Comparison of ENCODE assay signal across 16 cellular contexts in the genomic region with DNA sequence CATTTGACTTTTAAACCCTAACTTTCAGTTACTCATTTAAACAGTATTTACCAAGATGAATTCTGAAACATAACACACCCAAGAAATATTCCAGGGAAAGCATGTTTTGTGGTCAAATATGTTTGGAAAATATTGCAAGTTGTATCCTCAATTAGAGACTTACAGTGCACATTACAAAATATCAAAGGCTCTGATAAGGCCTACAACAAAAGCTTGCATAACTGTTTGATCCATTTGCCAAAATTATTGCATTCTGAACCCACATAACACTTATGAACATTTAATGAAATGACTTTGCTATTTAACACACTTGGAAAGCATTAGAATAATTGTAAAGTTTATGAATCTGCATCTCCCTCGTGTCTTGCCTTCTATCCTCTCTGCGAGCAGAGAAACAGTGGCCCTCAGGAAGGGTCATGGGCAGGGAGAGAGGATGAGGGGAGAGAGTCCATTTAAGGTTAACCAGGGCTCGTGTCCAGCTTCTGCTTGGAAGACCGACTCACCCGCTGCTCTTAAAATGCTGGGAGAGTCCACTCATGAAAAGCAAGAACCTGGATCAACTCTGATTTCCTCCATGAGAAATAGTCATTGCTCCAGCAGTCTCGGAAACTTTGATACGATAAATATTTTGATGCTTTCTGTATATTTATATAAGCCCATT.
DNase-seq lines count a peak whose midpoint lies in the region; ATAC-seq and TF ChIP-seq lines count a peak whose summit lies in the region.
"Had no signal": no experiment of that assay in that cellular context is flagged by ENCODE, and none has a peak within 500 bp of the region (broad histone marks: within the 10 kb centered on the region; RNA-seq: fewer than 3 reads in every experiment).

No MANE protein-coding gene starts in this region.

- H2BK5ac ChIP-seq in trophoblast cell (ENCODE audit: low read depth, low read length, poor library complexity) = peak overlapping the region; percentile 24

- POLR2A ChIA-PET in HEK293 (lab: Yijun Ruan, JAX) = no interaction called here

- H3K9ac ChIP-seq in trophoblast cell (ENCODE audit: low read length) (no peak overlapping the region), Karpas-422 (ENCODE audit: low read length) (no peak overlapping the region)
- H3K9ac ChIP-seq: GM23248 had no signal

- H2AK5ac ChIP-seq in trophoblast cell (ENCODE audit: low read length) = peak overlapping the region; percentile 84

- ATAC-seq in HG02678 (IDR thresholded peaks at IDR 0.05; ENCODE audit: unreplicated experiment) (no peak), GM19395 (IDR thresholded peaks at IDR 0.05; ENCODE audit: unreplicated experiment) (no peak)
- ATAC-seq: HepG2 had no signal

- no peak overlapping the region for H3K18ac ChIP-seq in trophoblast cell (ENCODE audit: low read length)

- H3K36me3 ChIP-seq in HEK293 (ENCODE audit: control insufficient read depth in 2 of 2, insufficient read depth in 1 of 2, low read length in 2 of 2) (no peaks in the 10 kb centered on the region), trophoblast cell (ENCODE audit: control insufficient read depth in 1 of 2, insufficient read depth in 2 of 2, low read length in 2 of 2) (no peaks in the 10 kb centered on the region), Karpas-422 (ENCODE audit: insufficient read depth, low read length) (no peaks in the 10 kb centered on the region)
- H3K36me3 ChIP-seq: BE2C, HAP-1 had no signal

- no peaks in the 10 kb centered on the region for H3K27me3 ChIP-seq in trophoblast cell (ENCODE audit: insufficient read depth, low read length)
- H3K27me3 ChIP-seq in Karpas-422 (ENCODE audit: low read length) = peaks cover 7% of the 10 kb centered on the region; the same call in 1 of the 2 replicates
- H3K27me3 ChIP-seq: BE2C had no signal

- TF ChIP-seq CTCF in HEK293 (tag by site-specific recombination; IDR thresholded peaks at IDR 0.05) (no peak), fibroblast of the aortic adventitia (IDR thresholded peaks at IDR 0.05; ENCODE audit: insufficient read depth, low read length) (no peak)

- H3K27ac ChIP-seq in HEK293 (ENCODE audit: extremely low read depth, low read depth, low read length) (no peak overlapping the region), trophoblast cell (ENCODE audit: low read depth, low read length) (no peak overlapping the region), Karpas-422 (ENCODE audit: low read length) (no peak overlapping the region)
- H3K27ac ChIP-seq: GM23248 had no signal

- no peaks in the 10 kb centered on the region for H3K9me3 ChIP-seq in HEK293 (ENCODE audit: control insufficient read depth, insufficient read depth, low read depth, low read length)
- H3K9me3 ChIP-seq in trophoblast cell (ENCODE audit: insufficient read depth, low read depth, low read length) = no peaks in the 10 kb centered on the region
- H3K9me3 ChIP-seq in Karpas-422 (ENCODE audit: low read length) = peaks cover 10% of the 10 kb centered on the region
- H3K9me3 ChIP-seq: BE2C had no signal

- H3K4me3 ChIP-seq in HEK293 (ENCODE audit: low read depth, low read length) (no peak overlapping the region), fibroblast of the aortic adventitia (ENCODE audit: low read depth, low read length) (no peak overlapping the region), trophoblast cell (ENCODE audit: low read depth, low read length) (no peak overlapping the region), Karpas-422 (ENCODE audit: low read length) (no peak overlapping the region)
- H3K4me3 ChIP-seq: GM23248, HAP-1 had no signal

- no peak overlapping the region for H4K12ac ChIP-seq in trophoblast cell (ENCODE audit: low read depth, low read length)

- peak overlapping the region; percentile 68 for H2BK120ac ChIP-seq in trophoblast cell (ENCODE audit: insufficient read depth, low read length, poor library complexity)

- no peaks in the 10 kb centered on the region for H3K9me2 ChIP-seq in Karpas-422 (replicated peaks; ENCODE audit: insufficient read depth, low read length)

- no peak overlapping the region for H4K8ac ChIP-seq in trophoblast cell (ENCODE audit: low read depth, low read length)

- peak overlapping the region; percentile 57 for H4K91ac ChIP-seq in trophoblast cell (ENCODE audit: low read depth, low read length)

- no peaks in the 10 kb centered on the region for H4K20me1 ChIP-seq in Karpas-422 (ENCODE audit: insufficient read depth, low read depth, low read length)

- H3K23ac ChIP-seq in trophoblast cell (ENCODE audit: low read length) = no peak overlapping the region

- H3K4me1 ChIP-seq in HEK293 (ENCODE audit: control insufficient read depth, insufficient read depth, low read length) (no peaks in the 10 kb centered on the region), trophoblast cell (ENCODE audit: control insufficient read depth in 1 of 2, insufficient read depth in 2 of 2, low read length in 2 of 2) (peaks cover 12 to 16% of the 10 kb centered on the region in 2 experiments), Karpas-422 (ENCODE audit: low read length) (peaks cover 21% of the 10 kb centered on the region)
- H3K4me1 ChIP-seq: HAP-1 had no signal

- DNase-seq in fibroblast of the aortic adventitia (ENCODE audit: low read depth) (peak; percentile 16), trophoblast cell (no peak), Karpas-422 (no peak)
- DNase-seq: BE2C; CD4-positive, CD25-positive, alpha-beta regulatory T cell; CD8-positive, alpha-beta memory T cell; COR-L47; DMS 273 treated with DMSO at 0.1 percent for 48 hours; DMS53; DND-41; GM23248 had no signal

- peaks cover 18% of the 10 kb centered on the region for H3K79me1 ChIP-seq in trophoblast cell (ENCODE audit: low read length)

- H3K4ac ChIP-seq in trophoblast cell (ENCODE audit: low read depth, low read length) = no peak overlapping the region

- H3K4me2 ChIP-seq in trophoblast cell (ENCODE audit: low read length) = no peak overlapping the region
- H3K4me2 ChIP-seq in Karpas-422 (ENCODE audit: low read depth, low read length, poor library complexity, severe bottlenecking) = no peak overlapping the region

- no CpG with 5 or more reads among the region's 7 CpGs for WGBS in trophoblast cell (ENCODE audit: extremely low coverage, insufficient coverage, insufficient read length)

- H3K79me2 ChIP-seq in trophoblast cell (ENCODE audit: control insufficient read depth, insufficient read depth, low read length, poor library complexity) (peaks cover 5% of the 10 kb centered on the region), Karpas-422 (ENCODE audit: low read length) (no peaks in the 10 kb centered on the region)

- H3K14ac ChIP-seq in trophoblast cell (ENCODE audit: low read length) = peak overlapping the region; percentile 60

- peak overlapping the region; percentile 97 for H2BK12ac ChIP-seq in trophoblast cell (ENCODE audit: low read length)

- CTCF ChIA-PET in HEK293 (lab: Yijun Ruan, JAX) = no interaction called here

- H2AFZ ChIP-seq in trophoblast cell (ENCODE audit: insufficient read depth, low read length, poor library complexity) = no peak overlapping the region
- no peak overlapping the region for H2AFZ ChIP-seq in Karpas-422 (ENCODE audit: low read length)
- H2AFZ ChIP-seq: GM23248 had no signal

TF ChIP-seq in HEK293, 187 proteins besides CTCF, POLR2A, EP300 and RAD21:
- TF ChIP-seq ZNF239 (tag by site-specific recombination; IDR thresholded peaks at IDR 0.05) = peak; percentile 85
- TF ChIP-seq YY2 (tag by site-specific recombination; IDR thresholded peaks at IDR 0.05) = no peak
